ENCODE assay signal across 2 cellular contexts in genomic region chr15:92033723-92034122, GRCh38.
TF ChIP-seq lines count a peak whose summit lies in the region.

No MANE protein-coding gene starts in this region.

TF ChIP-seq in GM23338, 12 proteins besides CTCF, POLR2A, EP300 and RAD21:
- TF ChIP-seq POLR2AphosphoS5 (IDR thresholded peaks at IDR 0.05; ENCODE audit: low read depth) (no peak), NANOG (IDR thresholded peaks at IDR 0.05; ENCODE audit: borderline replicate concordance) (no peak), ETS1 (IDR thresholded peaks at IDR 0.05) (no peak), CREB1 (CRISPR knock-in tag; IDR thresholded peaks at IDR 0.05; ENCODE audit: low read depth) (no peak), STAT1 (IDR thresholded peaks at IDR 0.05; ENCODE audit: unreplicated experiment) (no peak), EZH2 (IDR thresholded peaks at IDR 0.05; ENCODE audit: low read depth, unreplicated experiment) (no peak), ZNF331 (CRISPR knock-in tag; IDR thresholded peaks at IDR 0.05; ENCODE audit: low read depth) (no peak), EZH2phosphoT487 (IDR thresholded peaks at IDR 0.05; ENCODE audit: unreplicated experiment) (no peak), REST (IDR thresholded peaks at IDR 0.05; ENCODE audit: unreplicated experiment) (no peak), JUNB (IDR thresholded peaks at IDR 0.05; ENCODE audit: unreplicated experiment) (no peak), ZNF114 (CRISPR knock-in tag; IDR thresholded peaks at IDR 0.05) (no peak)
- TF ChIP-seq, protein P1, sequence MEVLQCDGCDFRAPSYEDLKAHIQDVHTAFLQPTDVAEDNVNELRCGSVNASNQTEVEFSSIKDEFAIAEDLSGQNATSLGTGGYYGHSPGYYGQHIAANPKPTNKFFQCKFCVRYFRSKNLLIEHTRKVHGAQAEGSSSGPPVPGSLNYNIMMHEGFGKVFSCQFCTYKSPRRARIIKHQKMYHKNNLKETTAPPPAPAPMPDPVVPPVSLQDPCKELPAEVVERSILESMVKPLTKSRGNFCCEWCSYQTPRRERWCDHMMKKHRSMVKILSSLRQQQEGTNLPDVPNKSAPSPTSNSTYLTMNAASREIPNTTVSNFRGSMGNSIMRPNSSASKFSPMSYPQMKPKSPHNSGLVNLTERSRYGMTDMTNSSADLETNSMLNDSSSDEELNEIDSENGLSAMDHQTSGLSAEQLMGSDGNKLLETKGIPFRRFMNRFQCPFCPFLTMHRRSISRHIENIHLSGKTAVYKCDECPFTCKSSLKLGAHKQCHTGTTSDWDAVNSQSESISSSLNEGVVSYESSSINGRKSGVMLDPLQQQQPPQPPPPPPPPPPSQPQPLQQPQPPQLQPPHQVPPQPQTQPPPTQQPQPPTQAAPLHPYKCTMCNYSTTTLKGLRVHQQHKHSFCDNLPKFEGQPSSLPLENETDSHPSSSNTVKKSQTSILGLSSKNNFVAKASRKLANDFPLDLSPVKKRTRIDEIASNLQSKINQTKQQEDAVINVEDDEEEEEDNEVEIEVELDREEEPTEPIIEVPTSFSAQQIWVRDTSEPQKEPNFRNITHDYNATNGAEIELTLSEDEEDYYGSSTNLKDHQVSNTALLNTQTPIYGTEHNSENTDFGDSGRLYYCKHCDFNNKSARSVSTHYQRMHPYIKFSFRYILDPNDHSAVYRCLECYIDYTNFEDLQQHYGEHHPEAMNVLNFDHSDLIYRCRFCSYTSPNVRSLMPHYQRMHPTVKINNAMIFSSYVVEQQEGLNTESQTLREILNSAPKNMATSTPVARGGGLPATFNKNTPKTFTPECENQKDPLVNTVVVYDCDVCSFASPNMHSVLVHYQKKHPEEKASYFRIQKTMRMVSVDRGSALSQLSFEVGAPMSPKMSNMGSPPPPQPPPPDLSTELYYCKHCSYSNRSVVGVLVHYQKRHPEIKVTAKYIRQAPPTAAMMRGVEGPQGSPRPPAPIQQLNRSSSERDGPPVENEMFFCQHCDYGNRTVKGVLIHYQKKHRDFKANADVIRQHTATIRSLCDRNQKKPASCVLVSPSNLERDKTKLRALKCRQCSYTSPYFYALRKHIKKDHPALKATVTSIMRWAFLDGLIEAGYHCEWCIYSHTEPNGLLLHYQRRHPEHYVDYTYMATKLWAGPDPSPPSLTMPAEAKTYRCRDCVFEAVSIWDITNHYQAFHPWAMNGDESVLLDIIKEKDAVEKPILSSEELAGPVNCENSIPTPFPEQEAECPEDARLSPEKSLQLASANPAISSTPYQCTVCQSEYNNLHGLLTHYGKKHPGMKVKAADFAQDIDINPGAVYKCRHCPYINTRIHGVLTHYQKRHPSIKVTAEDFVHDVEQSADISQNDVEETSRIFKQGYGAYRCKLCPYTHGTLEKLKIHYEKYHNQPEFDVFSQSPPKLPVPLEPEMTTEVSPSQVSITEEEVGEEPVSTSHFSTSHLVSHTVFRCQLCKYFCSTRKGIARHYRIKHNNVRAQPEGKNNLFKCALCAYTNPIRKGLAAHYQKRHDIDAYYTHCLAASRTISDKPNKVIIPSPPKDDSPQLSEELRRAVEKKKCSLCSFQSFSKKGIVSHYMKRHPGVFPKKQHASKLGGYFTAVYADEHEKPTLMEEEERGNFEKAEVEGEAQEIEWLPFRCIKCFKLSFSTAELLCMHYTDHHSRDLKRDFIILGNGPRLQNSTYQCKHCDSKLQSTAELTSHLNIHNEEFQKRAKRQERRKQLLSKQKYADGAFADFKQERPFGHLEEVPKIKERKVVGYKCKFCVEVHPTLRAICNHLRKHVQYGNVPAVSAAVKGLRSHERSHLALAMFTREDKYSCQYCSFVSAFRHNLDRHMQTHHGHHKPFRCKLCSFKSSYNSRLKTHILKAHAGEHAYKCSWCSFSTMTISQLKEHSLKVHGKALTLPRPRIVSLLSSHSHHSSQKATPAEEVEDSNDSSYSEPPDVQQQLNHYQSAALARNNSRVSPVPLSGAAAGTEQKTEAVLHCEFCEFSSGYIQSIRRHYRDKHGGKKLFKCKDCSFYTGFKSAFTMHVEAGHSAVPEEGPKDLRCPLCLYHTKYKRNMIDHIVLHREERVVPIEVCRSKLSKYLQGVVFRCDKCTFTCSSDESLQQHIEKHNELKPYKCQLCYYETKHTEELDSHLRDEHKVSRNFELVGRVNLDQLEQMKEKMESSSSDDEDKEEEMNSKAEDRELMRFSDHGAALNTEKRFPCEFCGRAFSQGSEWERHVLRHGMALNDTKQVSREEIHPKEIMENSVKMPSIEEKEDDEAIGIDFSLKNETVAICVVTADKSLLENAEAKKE (CRISPR knock-in tag; IDR thresholded peaks at IDR 0.05), result no peak

TF ChIP-seq in H1, 55 proteins besides CTCF, POLR2A, EP300 and RAD21:
- no peak for TF ChIP-seq TAF7 (optimal IDR thresholded peaks at IDR 0.05; ENCODE audit: borderline replicate concordance, low read depth, low read length)
- TF ChIP-seq CHD1 (IDR thresholded peaks at IDR 0.05; ENCODE audit: low read depth, low read length), result no peak
- no peak for TF ChIP-seq CBX8 (IDR thresholded peaks at IDR 0.05; ENCODE audit: borderline replicate concordance, low read depth, low read length)
- no peak for TF ChIP-seq TEAD4 (IDR thresholded peaks at IDR 0.05; ENCODE audit: low read depth, low read length)
- TF ChIP-seq PHF8 (conservative IDR thresholded peaks at IDR 0.05; ENCODE audit: low read depth, low read length), result no peak
- no peak for TF ChIP-seq MAFK (IDR thresholded peaks at IDR 0.05; ENCODE audit: low read depth, low read length)
- no peak for TF ChIP-seq BCL11A (IDR thresholded peaks at IDR 0.05; ENCODE audit: low read depth in 2 of 2, low read length in 2 of 2)
- TF ChIP-seq SP1 (IDR thresholded peaks at IDR 0.05; ENCODE audit: low read depth, low read length), result no peak
- no peak for TF ChIP-seq POU5F1 (IDR thresholded peaks at IDR 0.05; ENCODE audit: low read depth, low read length)
- no peak for TF ChIP-seq CEBPB (IDR thresholded peaks at IDR 0.05; ENCODE audit: low read depth, low read length)
- TF ChIP-seq JUN (IDR thresholded peaks at IDR 0.05; ENCODE audit: low read depth, low read length), result no peak
- no peak for TF ChIP-seq HDAC6 (IDR thresholded peaks at IDR 0.05; ENCODE audit: low read depth, low read length)
